In the genomic region with DNA sequence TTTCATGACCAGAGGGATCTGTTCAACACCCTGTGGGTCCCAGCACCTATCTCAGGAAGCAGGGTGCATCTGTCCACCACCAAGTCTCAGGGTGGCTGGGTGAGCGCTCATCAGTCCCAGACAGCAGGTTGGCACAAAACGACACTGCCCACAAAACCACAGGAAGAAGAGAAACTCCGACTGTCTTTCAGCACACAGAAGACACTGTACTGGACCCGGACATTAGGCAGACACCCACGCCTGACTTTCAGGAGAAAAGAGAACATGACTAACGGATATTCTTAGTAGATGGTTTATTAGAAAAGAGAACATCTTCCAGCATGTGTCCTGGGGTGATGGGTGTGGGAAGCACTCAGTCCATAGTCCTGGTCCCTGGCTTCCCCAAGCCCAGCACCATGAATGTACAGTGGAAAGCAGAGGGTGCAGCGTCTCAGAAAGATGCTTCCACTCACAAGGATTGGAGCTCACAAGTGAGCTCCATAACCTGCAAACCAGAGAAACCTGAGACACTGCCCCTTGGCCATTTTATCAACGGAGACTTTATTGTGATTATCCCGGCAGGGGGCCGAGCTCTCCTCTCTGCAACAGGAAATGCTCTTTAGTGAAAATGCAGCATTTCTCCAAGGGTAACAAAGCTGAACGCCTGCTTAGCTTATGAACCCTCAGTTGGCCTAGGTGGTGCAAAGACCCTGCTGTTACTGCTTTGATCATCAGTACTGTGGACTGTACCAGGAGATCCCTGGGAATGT, we compare ENCODE assay signal across 8 cellular contexts. TPM values are rescaled to one million over a fixed set of nuclear protein-coding genes. Genes with fewer than 3 reads are reported as not detected.
A peak's percentile ranks its signal among the peaks of the same experiment; 100 is the strongest.
DNase-seq lines count a peak whose midpoint lies in the region; TF ChIP-seq lines count a peak whose summit lies in the region.

No MANE protein-coding gene starts in this region.

- H3K36me3 ChIP-seq in right atrium auricular region (no peaks in the 10 kb centered on the region), Loucy (ENCODE audit: insufficient read depth, low read length) (no peaks in the 10 kb centered on the region), iPS-20b (ENCODE audit: insufficient read depth, low read depth, low read length) (no peaks in the 10 kb centered on the region)

- peak overlapping the region; percentile 83 for H3K4me2 ChIP-seq in Loucy (ENCODE audit: low read depth, low read length, poor library complexity, severe bottlenecking)

- peak overlapping the region; percentile 90 for H3K9ac ChIP-seq in Loucy (ENCODE audit: low read depth, low read length, poor library complexity, severe bottlenecking)
- peak overlapping the region; percentile 13; the same call in 1 of the 2 replicates for H3K9ac ChIP-seq in iPS-20b (ENCODE audit: low read depth, low read length)

- intact Hi-C loops in cardiac septum (cut with DNase I), result loop anchor here (5.0 kb wide), 1 partner anchor 56 kb away; no protein-coding TSS in a partner anchor

- DNase-seq in cardiac septum (ENCODE audit: low spot score) (peak; percentile 83), right atrium auricular region (ENCODE audit: low spot score) (no peak), putamen (ENCODE audit: low spot score) (no peak), SHP77 (lab: John Stamatoyannopoulos, UW) (no peak)
- peak; percentile 24 to 30 for DNase-seq in activated CD8-positive, alpha-beta memory T cell treated with anti-CD3 and anti-CD28 coated beads for 1 hour (ENCODE audit: extremely low read depth in 1 of 2, low read depth in 1 of 2)
- DNase-seq in stimulated activated CD8-positive, alpha-beta memory T cell treated with anti-CD3 and anti-CD28 coated beads, Interleukin-7, amount 100 ng/mL, for 4 hours (ENCODE audit: low read depth in 2 of 2), result peak; percentile 68 to 70

- H3K9me3 ChIP-seq in right atrium auricular region (no peaks in the 10 kb centered on the region), Loucy (ENCODE audit: insufficient read depth, low read depth, low read length) (no peaks in the 10 kb centered on the region), iPS-20b (ENCODE audit: insufficient read depth, low read depth, low read length) (no peaks in the 10 kb centered on the region)

- H3K79me2 ChIP-seq in Loucy (ENCODE audit: insufficient read depth, low read length), result peaks cover 75% of the 10 kb centered on the region

- H3K9me2 ChIP-seq in Loucy (replicated peaks; ENCODE audit: low read depth, low read length), result no peaks in the 10 kb centered on the region

- no peak overlapping the region for H3K4me3 ChIP-seq in right atrium auricular region
- peak overlapping the region; percentile 73 for H3K4me3 ChIP-seq in Loucy (ENCODE audit: low read length, poor library complexity, severe bottlenecking)
- peak overlapping the region; percentile 39 for H3K4me3 ChIP-seq in iPS-20b (ENCODE audit: low read length)

- no peaks in the 10 kb centered on the region for H4K20me1 ChIP-seq in Loucy (ENCODE audit: insufficient read depth, low read length, poor library complexity, severe bottlenecking)

- H3K4me1 ChIP-seq in right atrium auricular region, result peaks cover 0 to 14% of the 10 kb centered on the region in 2 donors
- peaks cover 91% of the 10 kb centered on the region for H3K4me1 ChIP-seq in Loucy (ENCODE audit: insufficient read depth, low read length, poor library complexity, severe bottlenecking)
- H3K4me1 ChIP-seq in iPS-20b (ENCODE audit: insufficient read depth, low read length), result peaks cover 31% of the 10 kb centered on the region

- H3K27me3 ChIP-seq in right atrium auricular region, result no peaks in the 10 kb centered on the region
- H3K27me3 ChIP-seq in Loucy (ENCODE audit: insufficient read depth, low read length, poor library complexity, severe bottlenecking), result no peaks in the 10 kb centered on the region
- H3K27me3 ChIP-seq in iPS-20b (ENCODE audit: insufficient read depth, low read length), result no peaks in the 10 kb centered on the region

- H3K27ac ChIP-seq in right atrium auricular region (no peak overlapping the region), iPS-20b (ENCODE audit: low read length) (peak overlapping the region; percentile 66)

- no peak overlapping the region for H2AFZ ChIP-seq in Loucy (ENCODE audit: low read length)

- peaks cover 3% of the 10 kb centered on the region for H3F3A ChIP-seq in Loucy (ENCODE audit: low read depth)

- TF ChIP-seq CTCF in right atrium auricular region (IDR thresholded peaks at IDR 0.05), result no peak
- no peak for TF ChIP-seq CTCF in Loucy (conservative IDR thresholded peaks at IDR 0.05; ENCODE audit: low read length)

RNA-seq across cellular contexts. Expression of gene LCP2, which starts 35.8 kb away (rescaled TPM):
- 6.2 TPM for total RNA-seq in cardiac septum
- total RNA-seq in right atrium auricular region, result 1 to 10 TPM; 3.9 to 6.5 TPM

RNA-seq across cellular contexts. Expression of gene KCNMB1, which starts 55.8 kb away (rescaled TPM):
- total RNA-seq in cardiac septum, result 5.7 TPM
- total RNA-seq in right atrium auricular region, result under 1 TPM; 0.74 to 0.83 TPM

Comparison
In these comparisons a context has a peak if more than half of its experiments do, and no peak if none do; other contexts are left out.
1. DNase-seq: peak in cardiac septum (single experiment), activated CD8-positive, alpha-beta memory T cell treated with anti-CD3 and anti-CD28 coated beads for 1 hour (2 of 2) and stimulated activated CD8-positive, alpha-beta memory T cell treated with anti-CD3 and anti-CD28 coated beads, Interleukin-7, amount 100 ng/mL, for 4 hours (2 of 2); none in right atrium auricular region (single experiment), putamen (single experiment) and SHP77 (0 of 2).
2. H3K4me3 ChIP-seq: peak in Loucy (single experiment) and iPS-20b (single experiment); none in right atrium auricular region (0 of 2).